Comparison of ENCODE assay signal across 7 cellular contexts in genomic region chr16:79286646-79287423, GRCh38.
DNase-seq lines count a peak whose midpoint lies in the region; ATAC-seq and TF ChIP-seq lines count a peak whose summit lies in the region.

No MANE protein-coding gene starts in this region.

- peaks cover 48% of the 10 kb centered on the region for H3K4me1 Mint-ChIP-seq in stimulated activated effector memory CD8-positive, alpha-beta T cell treated with anti-CD3 and anti-CD28 coated beads, Interleukin-12 subunit alpha, Interleukin-12 subunit beta, amount 100 ng/mL, for 72 hours

- H3K27me3 ChIP-seq in right atrium auricular region, result no peaks in the 10 kb centered on the region

- ATAC-seq in GM18858 (IDR thresholded peaks at IDR 0.05; ENCODE audit: unreplicated experiment) (peak; percentile 96), HG02588 (IDR thresholded peaks at IDR 0.05; ENCODE audit: unreplicated experiment) (peak; percentile 92)
- ATAC-seq in stimulated activated effector memory CD8-positive, alpha-beta T cell treated with anti-CD3 and anti-CD28 coated beads, Interleukin-12 subunit alpha, Interleukin-12 subunit beta, amount 100 ng/mL, for 72 hours, result peak; percentile 57

- H3K27ac ChIP-seq in right atrium auricular region, result no peak overlapping the region

- no peaks in the 10 kb centered on the region for H3K36me3 ChIP-seq in right atrium auricular region

- peaks cover 2% of the 10 kb centered on the region for H3K9me3 Mint-ChIP-seq in stimulated activated effector memory CD8-positive, alpha-beta T cell treated with anti-CD3 and anti-CD28 coated beads, Interleukin-12 subunit alpha, Interleukin-12 subunit beta, amount 100 ng/mL, for 72 hours

- no peaks in the 10 kb centered on the region for H3K9me3 ChIP-seq in right atrium auricular region

- H3K4me1 ChIP-seq in right atrium auricular region, result peaks cover 0 to 15% of the 10 kb centered on the region in 2 donors

- peak overlapping the region; percentile 7 to 22 for H3K4me3 ChIP-seq in right atrium auricular region

- no peak for TF ChIP-seq CTCF in right atrium auricular region (IDR thresholded peaks at IDR 0.05)

- H3K36me3 Mint-ChIP-seq in stimulated activated effector memory CD8-positive, alpha-beta T cell treated with anti-CD3 and anti-CD28 coated beads, Interleukin-12 subunit alpha, Interleukin-12 subunit beta, amount 100 ng/mL, for 72 hours, result peaks cover 5% of the 10 kb centered on the region

- H3K27ac Mint-ChIP-seq in stimulated activated effector memory CD8-positive, alpha-beta T cell treated with anti-CD3 and anti-CD28 coated beads, Interleukin-12 subunit alpha, Interleukin-12 subunit beta, amount 100 ng/mL, for 72 hours, result peak overlapping the region; percentile 87

- peak overlapping the region; percentile 35 for H3K4me3 Mint-ChIP-seq in stimulated activated effector memory CD8-positive, alpha-beta T cell treated with anti-CD3 and anti-CD28 coated beads, Interleukin-12 subunit alpha, Interleukin-12 subunit beta, amount 100 ng/mL, for 72 hours

- DNase-seq in NCI-H1417 (lab: John Stamatoyannopoulos, UW) (peak; percentile 73 to 94 (median 77)), right atrium auricular region (ENCODE audit: low spot score) (no peak), HK-2 (ENCODE audit: unreplicated experiment) (no peak)
- DNase-seq in activated CD4-positive, alpha-beta T cell treated with anti-CD3 and anti-CD28 coated beads, Interleukin-2, amount 50 U/mL, for 48 hours, result peak; percentile 45 to 55
- peak in 1 of 2 donors; percentile 63 for DNase-seq in stimulated activated effector memory CD8-positive, alpha-beta T cell treated with anti-CD3 and anti-CD28 coated beads, Interleukin-12 subunit alpha, Interleukin-12 subunit beta, amount 100 ng/mL, for 72 hours (ENCODE audit: low spot score in 2 of 2)

Comparison
In these comparisons a context has a peak if more than half of its experiments do, and no peak if none do; other contexts are left out.
1. DNase-seq: peak in NCI-H1417 (3 of 3) and activated CD4-positive, alpha-beta T cell treated with anti-CD3 and anti-CD28 coated beads, Interleukin-2, amount 50 U/mL, for 48 hours (2 of 2); none in right atrium auricular region (single experiment) and HK-2 (single experiment).
2. Peak in every context shown above with its lines, with median percentiles within 50 percentile points of each other: ATAC-seq.